In the genomic region with DNA sequence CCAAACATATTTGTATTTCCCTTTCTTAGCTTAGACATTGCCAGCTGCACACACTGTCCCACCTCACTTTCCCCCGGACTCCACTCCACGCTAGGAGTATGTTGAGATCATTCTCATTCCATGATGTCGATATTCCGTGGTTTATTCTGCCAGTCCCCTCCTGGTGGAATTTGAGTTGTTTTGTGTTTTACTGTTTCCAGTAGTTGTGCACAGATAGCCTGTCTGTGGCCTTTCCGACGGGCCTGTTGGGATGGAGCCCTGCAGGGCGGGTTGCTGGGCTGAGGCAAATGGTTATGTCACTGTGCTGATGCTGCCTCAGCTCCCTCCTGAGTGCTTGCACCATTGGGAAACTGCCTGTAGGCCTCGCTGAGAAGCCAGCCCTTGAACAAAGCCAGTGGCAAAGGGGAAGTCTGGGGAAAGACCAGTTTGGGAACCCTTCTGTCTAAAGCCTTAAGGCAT, we compare ENCODE assay signal across 8 cellular contexts. TPM values are rescaled to one million over a fixed set of nuclear protein-coding genes. Genes with fewer than 3 reads are reported as not detected.
DNase-seq lines count a peak whose midpoint lies in the region; ATAC-seq and TF ChIP-seq lines count a peak whose summit lies in the region.

No MANE protein-coding gene starts in this region.

- DNase-seq in AML-193 (lab: John Stamatoyannopoulos, UW) (peak; percentile 78 to 83), OCI-M1 (lab: John Stamatoyannopoulos, UW) (peak; percentile 82), dermis microvascular lymphatic vessel endothelial cell (ENCODE audit: low read depth in 2 of 2) (peak; percentile 32 to 56), mesothelial cell of epicardium (ENCODE audit: low spot score in 2 of 2, unreplicated experiment in 2 of 2) (no peak), NCI-H82 (lab: John Stamatoyannopoulos, UW) (no peak), NCI-H2227 (lab: John Stamatoyannopoulos, UW; ENCODE audit: unreplicated experiment) (no peak), NCI-H187 treated with DMSO at 0.1 percent for 48 hours (lab: John Stamatoyannopoulos, UW) (no peak)

- H3K27me3 Mint-ChIP-seq in mesothelial cell of epicardium (ENCODE audit: low read depth): no peaks in the 10 kb centered on the region

- no peak overlapping the region for H3K4me3 Mint-ChIP-seq in mesothelial cell of epicardium

- no peaks in the 10 kb centered on the region for H3K36me3 Mint-ChIP-seq in mesothelial cell of epicardium

- H3K27ac Mint-ChIP-seq in mesothelial cell of epicardium: peak overlapping the region; percentile 85

- H3K9me3 Mint-ChIP-seq in mesothelial cell of epicardium: peaks cover 5% of the 10 kb centered on the region

- H3K4me1 Mint-ChIP-seq in mesothelial cell of epicardium: peaks cover 16% of the 10 kb centered on the region

- TF ChIP-seq CTCF in mesothelial cell of epicardium (IDR thresholded peaks at IDR 0.05; ENCODE audit: unreplicated experiment): no peak

- no peak for ATAC-seq in GM21515 (IDR thresholded peaks at IDR 0.05; ENCODE audit: unreplicated experiment)

RNA-seq across cellular contexts. Expression of a gene that starts 12.8 kb away (rescaled TPM):
- 16.7 and 23.5 TPM in 2 replicates for total RNA-seq in dermis microvascular lymphatic vessel endothelial cell
- total RNA-seq in mesothelial cell of epicardium: 28.4 to 34.5 TPM (median 32.1 TPM) in 3 replicates

Comparison
In these comparisons a context has a peak if more than half of its experiments do, and no peak if none do; other contexts are left out.
1. DNase-seq: peak in AML-193 (2 of 2), OCI-M1 (single experiment) and dermis microvascular lymphatic vessel endothelial cell (2 of 2); none in mesothelial cell of epicardium (0 of 2), NCI-H82 (single experiment), NCI-H2227 (single experiment) and NCI-H187 treated with DMSO at 0.1 percent for 48 hours (single experiment).